ENCODE assay signal across 10 cellular contexts in genomic region chr3:190339130-190339529, GRCh38. TPM values are rescaled to one million over a fixed set of nuclear protein-coding genes. Genes with fewer than 3 reads are reported as not detected.
DNase-seq lines count a peak whose midpoint lies in the region; ATAC-seq and TF ChIP-seq lines count a peak whose summit lies in the region.
"Had no signal": no experiment of that assay in that cellular context is flagged by ENCODE, and none has a peak within 500 bp of the region (broad histone marks: within the 10 kb centered on the region; RNA-seq: fewer than 3 reads in every experiment).

No MANE protein-coding gene starts in this region.

- no peaks in the 10 kb centered on the region for H3K9me3 ChIP-seq in body of pancreas
- H3K9me3 ChIP-seq: ovary had no signal

- no peak overlapping the region for H3K27ac ChIP-seq in body of pancreas
- H3K27ac ChIP-seq: ovary had no signal

- H3K4me3 ChIP-seq in body of pancreas = no peak overlapping the region
- H3K4me3 ChIP-seq: ovary had no signal

- CTCF ChIA-PET in activated CD8-positive, alpha-beta T cell treated with anti-CD3 and anti-CD28 coated beads for 36 hours (lab: Charles Lee) = interaction anchor here (0.6 to 1.7 kb wide), 3 partner anchors 17 to 129 kb away, joined by 3 to 10 read pairs (median 3); partner anchors contain the start of gene CLDN1
- CTCF ChIA-PET in activated CD8-positive, alpha-beta T cell treated with anti-CD3 and anti-CD28 coated beads, Interleukin-2, amount 10 ng/mL, durations not matched to agents 7 days and 5 days (lab: Charles Lee) = interaction anchor here (3.1 kb wide), 1 partner anchor 17 kb away, joined by 16 read pairs; the partner anchor contains the start of gene CLDN1

- no peak overlapping the region for H3K27ac Mint-ChIP-seq in activated CD8-positive, alpha-beta T cell treated with anti-CD3 and anti-CD28 coated beads for 36 hours
- no peak overlapping the region for H3K27ac Mint-ChIP-seq in activated CD8-positive, alpha-beta T cell treated with anti-CD3 and anti-CD28 coated beads, Interleukin-2, amount 10 ng/mL, durations not matched to agents 7 days and 5 days

- peak; percentile 77 for ATAC-seq in activated CD8-positive, alpha-beta T cell treated with anti-CD3 and anti-CD28 coated beads for 36 hours
- no peak for ATAC-seq in activated CD8-positive, alpha-beta T cell treated with anti-CD3 and anti-CD28 coated beads, Interleukin-2, amount 10 ng/mL, durations not matched to agents 7 days and 5 days
- peak; percentile 86 for ATAC-seq in HG03175 (IDR thresholded peaks at IDR 0.05; ENCODE audit: unreplicated experiment)
- peak; percentile 30 for ATAC-seq in body of pancreas

- H3K27me3 Mint-ChIP-seq in activated CD8-positive, alpha-beta T cell treated with anti-CD3 and anti-CD28 coated beads for 36 hours = peaks cover 6% of the 10 kb centered on the region
- H3K27me3 Mint-ChIP-seq in activated CD8-positive, alpha-beta T cell treated with anti-CD3 and anti-CD28 coated beads, Interleukin-2, amount 10 ng/mL, durations not matched to agents 7 days and 5 days (ENCODE audit: low read depth) = no peaks in the 10 kb centered on the region

- H3K36me3 Mint-ChIP-seq in activated CD8-positive, alpha-beta T cell treated with anti-CD3 and anti-CD28 coated beads for 36 hours (ENCODE audit: low read depth) = no peaks in the 10 kb centered on the region
- H3K36me3 Mint-ChIP-seq in activated CD8-positive, alpha-beta T cell treated with anti-CD3 and anti-CD28 coated beads, Interleukin-2, amount 10 ng/mL, durations not matched to agents 7 days and 5 days (ENCODE audit: low read depth) = no peaks in the 10 kb centered on the region

- H3K9me3 Mint-ChIP-seq in activated CD8-positive, alpha-beta T cell treated with anti-CD3 and anti-CD28 coated beads for 36 hours = peaks cover 2% of the 10 kb centered on the region
- H3K9me3 Mint-ChIP-seq in activated CD8-positive, alpha-beta T cell treated with anti-CD3 and anti-CD28 coated beads, Interleukin-2, amount 10 ng/mL, durations not matched to agents 7 days and 5 days (ENCODE audit: insufficient read depth) = no peaks in the 10 kb centered on the region

- H3K27me3 ChIP-seq in body of pancreas = no peaks in the 10 kb centered on the region
- H3K27me3 ChIP-seq: ovary had no signal

- no peaks in the 10 kb centered on the region for H3K36me3 ChIP-seq in body of pancreas (replicated peaks in 1 of 2; ENCODE audit: insufficient read depth in 1 of 2, low read depth in 2 of 2)
- H3K36me3 ChIP-seq: ovary had no signal

- H3K4me1 ChIP-seq in body of pancreas = no peaks in the 10 kb centered on the region

- H3K4me3 Mint-ChIP-seq in activated CD8-positive, alpha-beta T cell treated with anti-CD3 and anti-CD28 coated beads for 36 hours = no peak overlapping the region
- H3K4me3 Mint-ChIP-seq in activated CD8-positive, alpha-beta T cell treated with anti-CD3 and anti-CD28 coated beads, Interleukin-2, amount 10 ng/mL, durations not matched to agents 7 days and 5 days = no peak overlapping the region

- intact Hi-C loops in activated CD8-positive, alpha-beta T cell treated with anti-CD3 and anti-CD28 coated beads for 36 hours (cut with micrococcal nuclease) = no loop called here
- intact Hi-C loops in body of pancreas (cut with DNase I) = no loop called here

- TF ChIP-seq CTCF in activated CD8-positive, alpha-beta T cell treated with anti-CD3 and anti-CD28 coated beads for 36 hours (IDR thresholded peaks at IDR 0.05) = no peak
- TF ChIP-seq CTCF in body of pancreas (IDR thresholded peaks at IDR 0.05) = no peak

- DNase-seq in activated CD8-positive, alpha-beta T cell treated with anti-CD3 and anti-CD28 coated beads for 36 hours = no peak
- DNase-seq in activated CD8-positive, alpha-beta T cell treated with anti-CD3 and anti-CD28 coated beads, Interleukin-2, amount 10 ng/mL, durations not matched to agents 7 days and 5 days = no peak
- DNase-seq in body of pancreas = no peak
- DNase-seq in pulmonary artery endothelial cell (ENCODE audit: low read depth, low spot score) = peak; percentile 24
- DNase-seq in MV-4-11 (lab: John Stamatoyannopoulos, UW) = no peak
- DNase-seq in amniotic stem cell (lab: John Stamatoyannopoulos, UW) = no peak
- DNase-seq in activated naive CD4-positive, alpha-beta T cell (lab: John Stamatoyannopoulos, UW) = no peak
- DNase-seq: C1 segment of cervical spinal cord, ovary had no signal

- peaks cover 3% of the 10 kb centered on the region for H3K4me1 Mint-ChIP-seq in activated CD8-positive, alpha-beta T cell treated with anti-CD3 and anti-CD28 coated beads for 36 hours (ENCODE audit: low read depth)
- H3K4me1 Mint-ChIP-seq in activated CD8-positive, alpha-beta T cell treated with anti-CD3 and anti-CD28 coated beads, Interleukin-2, amount 10 ng/mL, durations not matched to agents 7 days and 5 days (ENCODE audit: low read depth) = peaks cover 9% of the 10 kb centered on the region

- no peak for TF ChIP-seq POLR2A in body of pancreas (IDR thresholded peaks at IDR 0.05)

- POLR2A ChIA-PET in activated CD8-positive, alpha-beta T cell treated with anti-CD3 and anti-CD28 coated beads for 36 hours (lab: Charles Lee) = no interaction called here
- POLR2A ChIA-PET in activated CD8-positive, alpha-beta T cell treated with anti-CD3 and anti-CD28 coated beads, Interleukin-2, amount 10 ng/mL, durations not matched to agents 7 days and 5 days (lab: Charles Lee) = no interaction called here

RNA-seq across cellular contexts. Expression of gene CLDN1, which starts 16.9 kb away (rescaled TPM):
- total RNA-seq in activated CD8-positive, alpha-beta T cell treated with anti-CD3 and anti-CD28 coated beads for 36 hours = under 1 TPM; 0.58 to 0.77 TPM
- not detected for total RNA-seq in activated CD8-positive, alpha-beta T cell treated with anti-CD3 and anti-CD28 coated beads, Interleukin-2, amount 10 ng/mL, durations not matched to agents 7 days and 5 days
- total RNA-seq in body of pancreas = 10 to 100 TPM; 33.3 to 57.9 TPM
- 0.07 and 0.14 TPM in 2 replicates for total RNA-seq in pulmonary artery endothelial cell

RNA-seq across cellular contexts. Expression of gene CLDN16, which starts 48.8 kb away (rescaled TPM):
- not detected for total RNA-seq in activated CD8-positive, alpha-beta T cell treated with anti-CD3 and anti-CD28 coated beads for 36 hours
- not detected for total RNA-seq in activated CD8-positive, alpha-beta T cell treated with anti-CD3 and anti-CD28 coated beads, Interleukin-2, amount 10 ng/mL, durations not matched to agents 7 days and 5 days
- total RNA-seq in body of pancreas (1 to 10 TPM in 1 of 2 donors, not detected in 1; 4.4 TPM), pulmonary artery endothelial cell (0.04 TPM in 1 of 2 replicates, not detected in the other)

Comparison
In these comparisons a context has a peak if more than half of its experiments do, and no peak if none do; other contexts are left out.
1. RNA of gene CLDN1, which starts 16.9 kb away (total RNA-seq): 33.3 to 57.9 TPM in body of pancreas; 0.58 to 0.77 TPM in activated CD8-positive, alpha-beta T cell treated with anti-CD3 and anti-CD28 coated beads for 36 hours, 0.07 to 0.14 TPM in pulmonary artery endothelial cell and not detected in activated CD8-positive, alpha-beta T cell treated with anti-CD3 and anti-CD28 coated beads, Interleukin-2, amount 10 ng/mL, durations not matched to agents 7 days and 5 days; every median in the first group is over 10 times any median in the second.